In the genomic region with DNA sequence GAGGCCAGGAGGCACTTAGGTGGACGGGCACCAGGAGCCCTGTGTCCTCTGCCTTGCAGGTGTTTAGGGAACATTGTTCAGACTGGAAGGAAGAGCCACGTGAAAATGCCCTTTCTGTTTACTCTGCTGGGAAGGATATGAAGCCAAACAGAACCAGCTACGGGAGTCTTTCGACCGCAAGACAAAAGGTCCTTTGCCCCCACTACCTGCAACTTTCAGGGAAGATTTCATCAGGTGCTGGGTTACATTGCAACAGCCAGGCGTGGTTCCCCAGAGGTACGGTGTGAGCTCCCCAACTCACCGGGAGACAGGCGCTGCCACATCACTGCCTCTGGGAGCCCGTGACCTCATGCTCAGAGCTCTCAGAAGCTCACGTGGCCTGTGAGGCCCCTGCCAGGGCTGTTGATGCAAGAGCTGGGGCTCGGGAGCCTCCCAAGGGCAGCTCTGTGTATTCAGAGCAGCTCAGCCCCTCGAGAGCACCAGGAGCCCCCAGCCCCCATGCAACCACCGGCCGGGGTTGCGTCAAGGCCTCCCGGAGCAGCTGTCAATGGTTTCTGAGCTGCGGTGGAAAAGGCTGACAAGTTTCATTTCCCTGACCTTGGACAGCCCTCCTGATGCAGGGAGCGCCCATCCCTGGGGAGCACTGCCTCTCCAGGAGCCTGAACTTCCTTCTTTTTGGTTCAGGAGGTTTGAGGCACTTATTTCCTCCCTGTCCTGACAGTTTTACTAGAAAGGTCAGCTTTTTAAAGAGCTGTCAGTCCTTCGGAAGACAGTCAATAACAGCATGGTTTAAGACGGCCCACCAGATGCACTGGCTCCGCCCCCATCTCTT, we compare ENCODE assay signal across 7 cellular contexts. TPM values are rescaled to one million over a fixed set of nuclear protein-coding genes. Genes with fewer than 3 reads are reported as not detected.
DNase-seq lines count a peak whose midpoint lies in the region; ATAC-seq and TF ChIP-seq lines count a peak whose summit lies in the region.

No MANE protein-coding gene starts in this region.

- no peak for TF ChIP-seq CTCF in spleen (IDR thresholded peaks at IDR 0.05 in 8 of 11, conservative IDR thresholded peaks at IDR 0.05 in 3 of 11)

- CTCF ChIA-PET in HEK293T (lab: Yijun Ruan, JAX) = interaction anchor here (0.6 to 3.2 kb wide), 11 partner anchors 12 to 638 kb away, joined by 3 to 29 read pairs (median 3); a partner anchor contains a TSS

- H3K4me3 ChIP-seq in spleen = peak overlapping the region in 1 of 8 donors; percentile 79

- no peak for TF ChIP-seq POLR2A in spleen (IDR thresholded peaks at IDR 0.05)

- POLR2A ChIA-PET in HEK293T (lab: Yijun Ruan, JAX) = interaction anchor here (0.6 to 2.8 kb wide), 49 partner anchors 9 to 267 kb away, joined by 3 to 49 read pairs (median 5); a partner anchor contains a TSS

- intact Hi-C loops in left ventricle myocardium superior (cut with micrococcal nuclease) = no loop called here
- intact Hi-C loops in spleen (cut with DNase I; ENCODE audit: low total_unique reads) = loop anchor here (5.0 kb wide), 1 partner anchor 196 kb away; a partner anchor contains a TSS

- H3K9me3 ChIP-seq in spleen = no peaks in the 10 kb centered on the region

- ATAC-seq in left ventricle myocardium superior = peak; percentile 77
- ATAC-seq in GM21526 (IDR thresholded peaks at IDR 0.05; ENCODE audit: low FRiP score, unreplicated experiment) = no peak

- DNase-seq in HEK293T (ENCODE audit: extremely low spot score) (peak; percentile 66), NCI-H774 (lab: John Stamatoyannopoulos, UW) (peak; percentile 52), left ventricle myocardium superior (peak; percentile 90), spleen (peak; percentile 87), cerebellar cortex (ENCODE audit: low spot score) (no peak)
- DNase-seq in activated T-helper 9 cell treated with anti-CD3 and anti-CD28 coated beads, Interleukin-2, amount 50 U/mL, for 16 hours (ENCODE audit: low read depth) = peak; percentile 15

- peaks cover 0 to 22% (median 0%) of the 10 kb centered on the region in 7 donors for H3K27me3 ChIP-seq in spleen (replicated peaks in 1 of 7)

- 29 to 41% (median 35%) methylated on average over 19 to 22 of the region's 22 CpGs for WGBS in spleen, 5 donors

- peak overlapping the region; percentile 4 to 90 (median 48) for H3K27ac ChIP-seq in spleen

- H3K36me3 ChIP-seq in spleen = no peaks in the 10 kb centered on the region

- H3K4me1 ChIP-seq in spleen = peaks cover 31 to 95% (median 72%) of the 10 kb centered on the region in 6 donors

TF ChIP-seq in HEK293T, 16 proteins besides CTCF, POLR2A, EP300 and RAD21:
- TF ChIP-seq FOXM1 (IDR thresholded peaks at IDR 0.05; ENCODE audit: borderline replicate concordance) = no peak
- TF ChIP-seq BHLHE40 (IDR thresholded peaks at IDR 0.05; ENCODE audit: borderline replicate concordance) = no peak
- TF ChIP-seq, protein P1, sequence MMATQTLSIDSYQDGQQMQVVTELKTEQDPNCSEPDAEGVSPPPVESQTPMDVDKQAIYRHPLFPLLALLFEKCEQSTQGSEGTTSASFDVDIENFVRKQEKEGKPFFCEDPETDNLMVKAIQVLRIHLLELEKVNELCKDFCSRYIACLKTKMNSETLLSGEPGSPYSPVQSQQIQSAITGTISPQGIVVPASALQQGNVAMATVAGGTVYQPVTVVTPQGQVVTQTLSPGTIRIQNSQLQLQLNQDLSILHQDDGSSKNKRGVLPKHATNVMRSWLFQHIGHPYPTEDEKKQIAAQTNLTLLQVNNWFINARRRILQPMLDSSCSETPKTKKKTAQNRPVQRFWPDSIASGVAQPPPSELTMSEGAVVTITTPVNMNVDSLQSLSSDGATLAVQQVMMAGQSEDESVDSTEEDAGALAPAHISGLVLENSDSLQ (IDR thresholded peaks at IDR 0.05) = peak; percentile 89

RNA-seq across cellular contexts. Expression of a gene that starts 42.1 kb away (rescaled TPM):
- total RNA-seq in left ventricle myocardium superior (13.1 TPM), spleen (10 to 100 TPM in 6 of 7 donors, 1 to 10 TPM in 1; 5.6 to 33.6 (median 25.5) TPM)
- polyA plus RNA-seq in spleen = 1 to 10 TPM; 1.3 to 5.4 (median 3.0) TPM

RNA-seq across cellular contexts. Expression of a gene that starts 42.8 kb away (rescaled TPM):
- total RNA-seq in left ventricle myocardium superior (5.8 TPM), spleen (1 to 10 TPM; 1.2 to 8.3 (median 3.8) TPM)
- polyA plus RNA-seq in spleen = under 1 TPM; 0.30 to 0.70 (median 0.64) TPM
